Comparison of ENCODE assay signal across 8 cellular contexts in the genomic region with DNA sequence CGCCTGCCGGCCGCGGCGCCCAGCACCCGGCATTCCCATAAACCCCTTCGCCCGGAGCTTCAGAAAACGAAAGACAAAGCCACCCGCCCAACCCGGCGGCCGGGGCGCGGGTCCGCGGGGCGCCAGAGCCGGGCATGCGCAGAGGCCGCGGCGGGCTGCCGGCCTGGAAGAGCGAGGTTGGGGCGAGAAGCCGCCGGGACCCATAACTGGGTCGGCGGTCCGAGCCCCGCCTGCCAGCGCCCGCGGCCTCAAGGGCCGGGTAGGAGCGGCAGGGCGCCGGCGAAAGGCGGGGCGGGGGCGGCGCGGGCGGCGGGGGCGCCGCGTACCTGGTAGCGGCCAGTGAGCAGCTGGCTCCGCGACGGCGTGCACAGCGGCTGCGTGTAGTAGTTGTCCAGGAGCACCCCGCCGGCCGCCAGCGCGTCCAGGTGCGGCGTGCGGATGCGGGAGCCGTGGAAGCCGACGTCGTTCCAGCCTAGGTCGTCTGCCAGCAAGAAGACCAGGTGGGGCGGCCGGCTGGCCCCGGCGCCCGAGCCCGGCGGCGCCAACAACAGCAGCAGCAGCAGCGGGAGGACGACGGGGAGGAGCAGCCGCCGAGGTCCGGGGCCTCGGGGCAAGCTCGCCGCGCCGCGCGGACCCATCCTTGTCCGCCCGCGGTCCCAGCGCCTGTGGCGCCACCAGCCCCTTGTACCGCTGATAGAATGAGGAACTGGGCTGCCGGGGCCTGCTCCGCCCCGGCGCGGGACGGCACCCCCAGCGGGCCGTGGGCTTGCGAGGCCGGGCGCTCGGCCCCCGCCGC. TPM values are rescaled to one million over a fixed set of nuclear protein-coding genes. Genes with fewer than 3 reads are reported as not detected.
A peak's percentile ranks its signal among the peaks of the same experiment; 100 is the strongest.
DNase-seq lines count a peak whose midpoint lies in the region; ATAC-seq, FAIRE-seq and TF ChIP-seq lines count a peak whose summit lies in the region.

A gene (minus strand): TSS at position 700 of the 796 bp plus-strand sequence. CDS start 62 bp downstream, at position 638.

- in situ Hi-C loops in GM13976 (cut with MboI; ENCODE audit: low sequenced_read_pairs, unreplicated experiment) = no loop called here

- FAIRE-seq in urothelium cell line (lab: Jason Lieb, UNC) = no peak

- H3K9me3 ChIP-seq in left ventricle myocardium inferior (replicated peaks) (no peaks in the 10 kb centered on the region), psoas muscle (no peaks in the 10 kb centered on the region)

- peaks cover 12% of the 10 kb centered on the region for H3K27me3 Mint-ChIP-seq in T-helper 1 cell treated with Interleukin-12 subunit alpha and Interleukin-12 subunit beta and Interleukin-4 antibody, amounts not matched to agents 30 μg/mL and 1 μg/mL, for 36 hours (ENCODE audit: low read depth)

- WGBS in psoas muscle, 3 donors = 0% methylated on average over 57 to 112 of the region's 112 CpGs

- H3K4me1 ChIP-seq in left ventricle myocardium inferior = peaks cover 25% of the 10 kb centered on the region
- peaks cover 16% of the 10 kb centered on the region for H3K4me1 ChIP-seq in psoas muscle

- H3K9me3 Mint-ChIP-seq in T-helper 1 cell treated with Interleukin-12 subunit alpha and Interleukin-12 subunit beta and Interleukin-4 antibody, amounts not matched to agents 30 μg/mL and 1 μg/mL, for 36 hours = no peaks in the 10 kb centered on the region

- intact Hi-C loops in left ventricle myocardium inferior (cut with micrococcal nuclease) = no loop called here
- intact Hi-C loops in psoas muscle (cut with DNase I) = no loop called here

- H3K4me3 ChIP-seq in left ventricle myocardium inferior = peak within 1 kb of the TSS; percentile 82
- H3K4me3 ChIP-seq in psoas muscle = peak within 1 kb of the TSS; percentile 94

- H3K4me3 Mint-ChIP-seq in T-helper 1 cell treated with Interleukin-12 subunit alpha and Interleukin-12 subunit beta and Interleukin-4 antibody, amounts not matched to agents 30 μg/mL and 1 μg/mL, for 36 hours = peak within 1 kb of the TSS; percentile 85

- H3K27me3 ChIP-seq in left ventricle myocardium inferior (ENCODE audit: low read depth) (no peaks in the 10 kb centered on the region), psoas muscle (ENCODE audit: insufficient read depth in 3 of 3, low read length in 2 of 3) (no peaks in the 10 kb centered on the region)

- H3K4me1 Mint-ChIP-seq in T-helper 1 cell treated with Interleukin-12 subunit alpha and Interleukin-12 subunit beta and Interleukin-4 antibody, amounts not matched to agents 30 μg/mL and 1 μg/mL, for 36 hours (ENCODE audit: low read depth) = peaks cover 23% of the 10 kb centered on the region

- H3K36me3 ChIP-seq in left ventricle myocardium inferior = no peaks in the 10 kb centered on the region
- H3K36me3 ChIP-seq in psoas muscle (ENCODE audit: insufficient read depth in 1 of 2, low read depth in 1 of 2) = no peaks in the 10 kb centered on the region

- peak within 1 kb of the TSS; percentile 93 for H3K27ac Mint-ChIP-seq in T-helper 1 cell treated with Interleukin-12 subunit alpha and Interleukin-12 subunit beta and Interleukin-4 antibody, amounts not matched to agents 30 μg/mL and 1 μg/mL, for 36 hours

- TF ChIP-seq CTCF in GM13976 (IDR thresholded peaks at IDR 0.05; ENCODE audit: borderline replicate concordance, control extremely low read depth, extremely low read depth, insufficient read depth, missing control alignments) = no peak
- peak; percentile 61 for TF ChIP-seq CTCF in left ventricle myocardium inferior (IDR thresholded peaks at IDR 0.05; ENCODE audit: borderline replicate concordance)
- peak; percentile 25 for TF ChIP-seq CTCF in psoas muscle (IDR thresholded peaks at IDR 0.05)

- H3K27ac ChIP-seq in left ventricle myocardium inferior (replicated peaks) (peak within 1 kb of the TSS; percentile 99), psoas muscle (peak within 1 kb of the TSS; percentile 96)

- peak; percentile 92 for DNase-seq in GM13976 (ENCODE audit: low spot score)
- DNase-seq in NCI-H146 (lab: John Stamatoyannopoulos, UW) = peak; percentile 93
- peak; percentile 85 for DNase-seq in amniotic stem cell (lab: John Stamatoyannopoulos, UW)
- DNase-seq in left ventricle myocardium inferior = peak; percentile 86
- DNase-seq in psoas muscle = peak; percentile 82 to 86
- DNase-seq in urothelium cell line (ENCODE audit: low spot score) = peak; percentile 93

- no peaks in the 10 kb centered on the region for H3K36me3 Mint-ChIP-seq in T-helper 1 cell treated with Interleukin-12 subunit alpha and Interleukin-12 subunit beta and Interleukin-4 antibody, amounts not matched to agents 30 μg/mL and 1 μg/mL, for 36 hours (ENCODE audit: low read depth)

- peak; percentile 51 for ATAC-seq in HG02852 (IDR thresholded peaks at IDR 0.05; ENCODE audit: unreplicated experiment)
- ATAC-seq in psoas muscle = peak; percentile 79 to 88 (median 86)

RNA-seq across cellular contexts. Expression of the gene that starts here (rescaled TPM):
- total RNA-seq in left ventricle myocardium inferior (14.3 TPM), psoas muscle (1 to 10 TPM; 3.6 to 6.5 (median 5.3) TPM)
- 1 to 10 TPM; 1.3 to 3.2 (median 1.5) TPM for polyA plus RNA-seq in psoas muscle

Comparison
In these comparisons a context has a peak if more than half of its experiments do, and no peak if none do; other contexts are left out.
1. Peak in every context shown above with its lines: DNase-seq, ATAC-seq, H3K4me3 ChIP-seq and H3K27ac ChIP-seq.